9 cellular contexts compared by ENCODE assay signal in genomic region chr10:116850058-116850611, GRCh38. TPM values are rescaled to one million over a fixed set of nuclear protein-coding genes. Genes with fewer than 3 reads are reported as not detected.
DNase-seq lines count a peak whose midpoint lies in the region; ATAC-seq and TF ChIP-seq lines count a peak whose summit lies in the region.
"Had no signal": no experiment of that assay in that cellular context is flagged by ENCODE, and none has a peak within 500 bp of the region (broad histone marks: within the 10 kb centered on the region; RNA-seq: fewer than 3 reads in every experiment).

No MANE protein-coding gene starts in this region.

- H3K27ac ChIP-seq in cardiac muscle cell (peak overlapping the region; percentile 46), dorsolateral prefrontal cortex (peak overlapping the region; percentile 15 to 93 (median 83)), mucosa of rectum (ENCODE audit: low read depth in 2 of 2, low read length in 2 of 2) (peak overlapping the region; percentile 21 to 49), vagina (peak overlapping the region; percentile 42)

- H3K4me3 ChIP-seq in cardiac muscle cell: peak overlapping the region; percentile 73
- peak overlapping the region; percentile 61 to 95 (median 81) for H3K4me3 ChIP-seq in dorsolateral prefrontal cortex
- peak overlapping the region; percentile 83 to 88 for H3K4me3 ChIP-seq in mucosa of rectum (ENCODE audit: low read length in 2 of 2)
- peak overlapping the region; percentile 53 to 64 for H3K4me3 ChIP-seq in vagina

- no peak overlapping the region for H3K4me3 Mint-ChIP-seq in immature natural killer cell
- H3K4me3 Mint-ChIP-seq: CD8-positive, alpha-beta T cell had no signal

- no peak overlapping the region for H3K27ac Mint-ChIP-seq in immature natural killer cell
- H3K27ac Mint-ChIP-seq: CD8-positive, alpha-beta T cell had no signal

- peaks cover 11 to 34% (median 24%) of the 10 kb centered on the region in 3 donors for H3K27me3 Mint-ChIP-seq in immature natural killer cell (ENCODE audit: low read depth in 3 of 3)

- H3K27me3 ChIP-seq in cardiac muscle cell: no peaks in the 10 kb centered on the region
- H3K27me3 ChIP-seq in dorsolateral prefrontal cortex: no peaks in the 10 kb centered on the region
- no peaks in the 10 kb centered on the region for H3K27me3 ChIP-seq in mucosa of rectum (ENCODE audit: control insufficient read depth in 2 of 2, insufficient read depth in 2 of 2, low read length in 2 of 2)
- no peaks in the 10 kb centered on the region for H3K27me3 ChIP-seq in vagina

- DNase-seq in cardiac muscle cell (ENCODE audit: low read depth in 1 of 2, low spot score in 1 of 2) (no peak), left ventricle myocardium superior (no peak), dorsolateral prefrontal cortex (no peak), vagina (ENCODE audit: extremely low spot score in 2 of 2) (peak in 1 of 2 donors; percentile 82), immature natural killer cell (no peak)
- DNase-seq in activated naive CD4-positive, alpha-beta T cell treated with Interleukin-2 at 50 U/mL for 16 hours: no peak
- DNase-seq: CD8-positive, alpha-beta T cell had no signal

- intact Hi-C loops in left ventricle myocardium superior (cut with micrococcal nuclease) (no loop called here), dorsolateral prefrontal cortex (cut with DNase I) (no loop called here), vagina (cut with DNase I) (no loop called here)

- ATAC-seq in left ventricle myocardium superior (no peak), GM21717 (IDR thresholded peaks at IDR 0.05; ENCODE audit: unreplicated experiment) (no peak)
- ATAC-seq: CD8-positive, alpha-beta T cell had no signal

- TF ChIP-seq CTCF in cardiac muscle cell (IDR thresholded peaks at IDR 0.05; ENCODE audit: low read depth, low read length) (no peak), dorsolateral prefrontal cortex (IDR thresholded peaks at IDR 0.05 in 54 of 56, conservative IDR thresholded peaks at IDR 0.05 in 2 of 56; ENCODE audit: low read depth in 1 of 56, partially characterized antibody in 56 of 56) (no peak), vagina (IDR thresholded peaks at IDR 0.05) (no peak)

- H3K9me3 ChIP-seq in cardiac muscle cell (ENCODE audit: low read depth) (no peaks in the 10 kb centered on the region), mucosa of rectum (ENCODE audit: control insufficient read depth in 2 of 2, low read length in 2 of 2) (no peaks in the 10 kb centered on the region), vagina (no peaks in the 10 kb centered on the region)

- H3K36me3 ChIP-seq in cardiac muscle cell: no peaks in the 10 kb centered on the region
- no peaks in the 10 kb centered on the region for H3K36me3 ChIP-seq in mucosa of rectum (ENCODE audit: control insufficient read depth in 2 of 2, insufficient read depth in 2 of 2, low read length in 2 of 2)
- no peaks in the 10 kb centered on the region for H3K36me3 ChIP-seq in vagina

- H3K4me1 ChIP-seq in cardiac muscle cell (ENCODE audit: low read depth) (peaks cover 4% of the 10 kb centered on the region), mucosa of rectum (ENCODE audit: control insufficient read depth in 2 of 2, insufficient read depth in 2 of 2, low read length in 2 of 2) (peaks cover 5 to 12% of the 10 kb centered on the region in 2 donors), vagina (peaks cover 10% of the 10 kb centered on the region)

- peak overlapping the region; percentile 36 to 67 for H3K9ac ChIP-seq in mucosa of rectum (ENCODE audit: low read depth in 1 of 2, low read length in 2 of 2)

- TF ChIP-seq POLR2A in vagina (IDR thresholded peaks at IDR 0.05): no peak

- H3K36me3 Mint-ChIP-seq in immature natural killer cell: peaks cover 0 to 6% (median 0%) of the 10 kb centered on the region in 3 donors
- H3K36me3 Mint-ChIP-seq: CD8-positive, alpha-beta T cell had no signal

- peaks cover 0 to 17% (median 2%) of the 10 kb centered on the region in 6 donors for H3K9me3 Mint-ChIP-seq in immature natural killer cell
- H3K9me3 Mint-ChIP-seq: CD8-positive, alpha-beta T cell had no signal

- H3K4me1 Mint-ChIP-seq in immature natural killer cell: no peaks in the 10 kb centered on the region

RNA-seq across cellular contexts. Expression of gene ENO4, which starts 0.8 kb away (rescaled TPM):
- 0.35 and 0.66 TPM in 2 replicates for total RNA-seq in cardiac muscle cell
- polyA plus RNA-seq in cardiac muscle cell: 0.44 TPM in 1 of 2 replicates, not detected in the other
- 0.64 TPM for total RNA-seq in left ventricle myocardium superior
- total RNA-seq in dorsolateral prefrontal cortex: 1 to 10 TPM in 109 of 120 experiments, under 1 TPM in 10, not detected in 1; 0.31 to 5.4 (median 2.0) TPM
- not detected for total RNA-seq in vagina
- polyA plus RNA-seq in immature natural killer cell: not detected
- total RNA-seq: CD8-positive, alpha-beta T cell had no signal
